Comparison of ENCODE assay signal across 19 cellular contexts in genomic region chrX:136822337-136823095, GRCh38. TPM values are rescaled to one million over a fixed set of nuclear protein-coding genes. Genes with fewer than 3 reads are reported as not detected.
DNase-seq lines count a peak whose midpoint lies in the region; ATAC-seq, FAIRE-seq and TF ChIP-seq lines count a peak whose summit lies in the region.
"Had no signal": no experiment of that assay in that cellular context is flagged by ENCODE, and none has a peak within 500 bp of the region (broad histone marks: within the 10 kb centered on the region; RNA-seq: fewer than 3 reads in every experiment).

No MANE protein-coding gene starts in this region.

- peak; percentile 74 for FAIRE-seq in A549 (lab: Jason Lieb, UNC)
- FAIRE-seq: GM18507, K562 had no signal

- POLR2A ChIA-PET in A549 (lab: Yijun Ruan, JAX), result no interaction called here

- H3K4me1 ChIP-seq in A549, result no peaks in the 10 kb centered on the region
- H3K4me1 ChIP-seq in SJSA1 (replicated peaks), result peaks cover 18% of the 10 kb centered on the region
- H3K4me1 ChIP-seq: BE2C had no signal

- DNase-seq in A549 (ENCODE audit: low read depth in 1 of 2, low spot score in 1 of 2) (no peak), ELR (ENCODE audit: low read depth) (peak; percentile 40), SJSA1 (ENCODE audit: low read depth in 1 of 2, low spot score in 2 of 2) (peak; percentile 1 to 32), fibroblast of villous mesenchyme (ENCODE audit: low read depth) (peak; percentile 91), AML-193 (lab: John Stamatoyannopoulos, UW) (no peak)
- DNase-seq: ACHN; BE2C; CD4-positive, alpha-beta memory T cell; NCI-H1105; NCI-H1694 treated with DMSO at 0.1 percent for 48 hours; NCI-H345; NCI-H69; PC-9 had no signal

- CTCF ChIA-PET in A549 (lab: Yijun Ruan, JAX), result no interaction called here

- no peak for TF ChIP-seq RAD21 in A549 (conservative IDR thresholded peaks at IDR 0.05 in 1 of 2, IDR thresholded peaks at IDR 0.05 in 1 of 2)

- H3K4me3 ChIP-seq in A549 (no peak overlapping the region), SJSA1 (no peak overlapping the region), fibroblast of villous mesenchyme (ENCODE audit: low read depth, low read length) (no peak overlapping the region)
- H3K4me3 ChIP-seq: GM23338, K562, PC-9 had no signal

- no peak for TF ChIP-seq POLR2A in A549 (IDR thresholded peaks at IDR 0.05; ENCODE audit: low read length)

- H3K9me3 ChIP-seq in A549 (no peaks in the 10 kb centered on the region), SJSA1 (replicated peaks) (no peaks in the 10 kb centered on the region)
- H3K9me3 ChIP-seq: BE2C had no signal

- TF ChIP-seq EP300 in A549 (IDR thresholded peaks at IDR 0.05), result no peak

- ATAC-seq in A549, result no peak
- no peak for ATAC-seq in GM18867 (IDR thresholded peaks at IDR 0.05; ENCODE audit: unreplicated experiment)
- ATAC-seq in GM19395 (IDR thresholded peaks at IDR 0.05; ENCODE audit: unreplicated experiment), result no peak
- ATAC-seq in GM21825 (IDR thresholded peaks at IDR 0.05; ENCODE audit: unreplicated experiment), result no peak
- ATAC-seq: GM23338, K562 had no signal

- TF ChIP-seq CTCF in A549 (IDR thresholded peaks at IDR 0.05) (no peak), fibroblast of villous mesenchyme (IDR thresholded peaks at IDR 0.05; ENCODE audit: insufficient read depth, low read depth, low read length) (no peak)

- 80% methylated on average over 4 of the region's 5 CpGs for WGBS in A549 (ENCODE audit: missing lambda C conversion rate)

- no peaks in the 10 kb centered on the region for H3K36me3 ChIP-seq in SJSA1
- H3K36me3 ChIP-seq: BE2C had no signal

- H3K4me2 ChIP-seq in A549, result no peak overlapping the region
- H3K4me2 ChIP-seq: GM23338, PC-9 had no signal

- no peak overlapping the region for H3K27ac ChIP-seq in A549
- H3K27ac ChIP-seq in SJSA1, result peak overlapping the region; percentile 49
- H3K27ac ChIP-seq: PC-9 had no signal

- no peaks in the 10 kb centered on the region for H3K27me3 ChIP-seq in SJSA1 (replicated peaks)
- H3K27me3 ChIP-seq: BE2C had no signal

TF ChIP-seq in A549, 52 proteins besides CTCF, POLR2A, EP300 and RAD21:
- TF ChIP-seq EHF (CRISPR knock-in tag; IDR thresholded peaks at IDR 0.05) (no peak), ZC3H11A (IDR thresholded peaks at IDR 0.05) (peak; percentile 39)
TF ChIP-seq in A549: peak in this region for 1.

RNA-seq across cellular contexts. Expression of gene ARHGEF6, which starts 41.8 kb away (rescaled TPM):
- polyA plus RNA-seq in A549 (2011; rRNA removed) (0.30 and 0.34 TPM in 2 replicates), A549 (2017; fragmentation: RNase III; extraction: RNeasy Plus Mini Kit Qiagen cat#74134 plus additional on column Dnase treatment) (0.10 to 0.22 TPM (median 0.21 TPM) in 3 replicates)
- 0.05 and 0.07 TPM in 2 replicates for polyA plus RNA-seq in A549 (2012; cell fraction: cytosol; rRNA removed)
- 0.02 and 0.05 TPM in 2 replicates for polyA plus RNA-seq in A549 (2012; cell fraction: nucleus; rRNA removed)
- 0.12 and 0.15 TPM in 2 replicates for polyA minus RNA-seq in A549 (2011; rRNA and poly(A)+ RNA removed)
- total RNA-seq in SJSA1 (2014; rRNA removed; shearing (Covaris generic)), result 10.8 and 19.2 TPM in 2 replicates
- total RNA-seq in fibroblast of villous mesenchyme, result 7.7 and 12.5 TPM in 2 replicates

RNA-seq across cellular contexts. Expression of gene RBMX, which starts 58.0 kb away (rescaled TPM):
- polyA plus RNA-seq in A549 (2011; rRNA removed) (220 and 278 TPM in 2 replicates), A549 (2017; fragmentation: RNase III; extraction: RNeasy Plus Mini Kit Qiagen cat#74134 plus additional on column Dnase treatment) (333 to 337 TPM (median 337 TPM) in 3 replicates)
- 131 and 141 TPM in 2 replicates for polyA plus RNA-seq in A549 (2012; cell fraction: cytosol; rRNA removed)
- 114 and 217 TPM in 2 replicates for polyA plus RNA-seq in A549 (2012; cell fraction: nucleus; rRNA removed)
- 117 TPM in 2 replicates for polyA minus RNA-seq in A549 (2011; rRNA and poly(A)+ RNA removed)
- total RNA-seq in SJSA1 (2014; rRNA removed; shearing (Covaris generic)), result 393 and 472 TPM in 2 replicates
- 173 and 209 TPM in 2 replicates for total RNA-seq in fibroblast of villous mesenchyme

Comparison
In these comparisons a context has a peak if more than half of its experiments do, and no peak if none do; other contexts are left out.
1. DNase-seq: peak in ELR (single experiment), SJSA1 (2 of 2) and fibroblast of villous mesenchyme (single experiment); none in A549 (0 of 2) and AML-193 (0 of 2).